Comparison of ENCODE assay signal across 8 cellular contexts in the genomic region with DNA sequence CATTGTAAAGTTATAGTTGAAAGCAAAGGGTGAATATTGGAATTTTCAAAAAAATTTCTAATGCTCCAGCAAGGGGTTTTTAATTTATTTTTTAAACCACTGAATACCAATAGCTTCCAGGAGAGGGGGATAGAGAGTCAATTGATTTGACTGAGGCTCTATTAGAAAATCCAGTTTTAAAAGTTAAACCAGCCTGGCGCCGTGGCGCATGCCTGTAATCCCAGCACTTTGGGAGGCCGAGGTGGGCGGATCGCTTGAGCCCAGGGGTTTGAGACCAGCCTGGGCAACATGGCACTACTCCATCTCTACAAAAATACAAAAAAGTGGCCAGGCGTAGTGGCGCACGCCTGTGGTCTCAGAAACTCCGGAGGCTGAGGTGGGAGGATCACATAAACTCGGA.
DNase-seq lines count a peak whose midpoint lies in the region; ATAC-seq and TF ChIP-seq lines count a peak whose summit lies in the region.

No MANE protein-coding gene starts in this region.

- peaks cover 7% of the 10 kb centered on the region for H3K4me1 Mint-ChIP-seq in brain

- no peak overlapping the region for H3K27ac Mint-ChIP-seq in brain

- H3K4me1 ChIP-seq in liver (ENCODE audit: control insufficient read depth in 4 of 4, insufficient read depth in 4 of 4, low read length in 3 of 4): no peaks in the 10 kb centered on the region

- H3K4me3 Mint-ChIP-seq in brain: no peak overlapping the region

- WGBS in liver: 50% methylated on average over 11 of the region's 11 CpGs

- TF ChIP-seq RAD21 in liver (IDR thresholded peaks at IDR 0.05): peak; percentile 85 to 89

- ATAC-seq in HG03439 (IDR thresholded peaks at IDR 0.05; ENCODE audit: unreplicated experiment) (no peak), HG02623 (IDR thresholded peaks at IDR 0.05; ENCODE audit: unreplicated experiment) (no peak)

- peak; percentile 65 for TF ChIP-seq CTCF in LNCAP (IDR thresholded peaks at IDR 0.05)
- TF ChIP-seq CTCF in brain (conservative IDR thresholded peaks at IDR 0.05): peak; percentile 58 to 74
- peak; percentile 67 for TF ChIP-seq CTCF in liver (IDR thresholded peaks at IDR 0.05; ENCODE audit: low read depth, low read length, missing input control)

- no peaks in the 10 kb centered on the region for H3K9me3 ChIP-seq in liver (ENCODE audit: control insufficient read depth in 4 of 4, low read length in 3 of 4)

- H3K36me3 ChIP-seq in liver (ENCODE audit: control insufficient read depth in 4 of 4, insufficient read depth in 3 of 4, low read depth in 1 of 4, low read length in 3 of 4): no peaks in the 10 kb centered on the region

- no peaks in the 10 kb centered on the region for H3K9me3 Mint-ChIP-seq in brain

- no peaks in the 10 kb centered on the region for H3K27me3 ChIP-seq in liver (ENCODE audit: control insufficient read depth in 4 of 4, insufficient read depth in 4 of 4, low read length in 3 of 4)

- H3K27me3 Mint-ChIP-seq in brain: peaks cover 8% of the 10 kb centered on the region

- no peak overlapping the region for H3K9ac ChIP-seq in liver (ENCODE audit: low read depth in 1 of 2, low read length in 2 of 2)

- no peaks in the 10 kb centered on the region for H3K36me3 Mint-ChIP-seq in brain

- no peak overlapping the region for H3K27ac ChIP-seq in liver (ENCODE audit: low read depth in 1 of 2, low read length in 2 of 2)

- DNase-seq in EH (ENCODE audit: low read depth) (peak; percentile 54), hypothalamus (lab: John Stamatoyannopoulos, UW) (no peak)
- no peak for DNase-seq in stimulated activated CD4-positive, alpha-beta T cell treated with anti-CD3 and anti-CD28 coated beads, Interleukin-2, amount 100 ng/mL, for 48 hours

- H3K4me3 ChIP-seq in liver (ENCODE audit: low read depth in 1 of 3, low read length in 3 of 3): no peak overlapping the region

TF ChIP-seq in liver, 16 proteins besides CTCF, POLR2A, EP300 and RAD21:
- no peak for TF ChIP-seq RXRA (IDR thresholded peaks at IDR 0.05)
